In the genomic region with DNA sequence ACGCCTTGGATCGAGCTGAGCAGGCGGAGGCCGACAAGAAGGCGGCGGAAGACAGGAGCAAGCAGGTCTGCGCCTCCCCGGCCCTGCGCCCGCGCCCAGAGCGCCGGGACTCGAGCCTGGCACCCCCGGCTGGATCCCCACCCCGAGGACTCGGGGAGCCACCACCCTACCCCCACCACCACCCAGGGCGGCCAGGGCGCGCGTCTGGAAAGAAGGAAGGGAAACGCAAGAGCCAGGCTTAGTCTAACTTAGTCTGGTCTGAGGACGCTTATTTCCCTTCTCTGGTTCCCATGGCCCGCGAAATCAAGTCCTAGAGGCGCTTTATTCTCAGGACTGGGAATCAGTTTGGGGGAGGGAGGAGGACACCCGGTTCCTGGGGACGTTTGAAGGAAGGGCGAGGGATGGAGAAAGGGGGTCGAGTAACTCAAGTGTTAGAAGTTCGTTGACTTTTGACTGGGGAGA, we compare ENCODE assay signal across 8 cellular contexts. TPM values are rescaled to one million over a fixed set of nuclear protein-coding genes. Genes with fewer than 3 reads are reported as not detected.
DNase-seq lines count a peak whose midpoint lies in the region; ATAC-seq, FAIRE-seq and TF ChIP-seq lines count a peak whose summit lies in the region.

No MANE protein-coding gene starts in this region.

- intact Hi-C loops in activated CD4-positive, alpha-beta T cell treated with anti-CD3 and anti-CD28 coated beads for 36 hours (cut with DNase I, micrococcal nuclease): loop anchor here in 1 of 2 experiments (10.0 kb wide), 1 partner anchor 242 kb away; no protein-coding TSS in a partner anchor

- peaks cover 63% of the 10 kb centered on the region for H3K27me3 Mint-ChIP-seq in activated CD4-positive, alpha-beta T cell treated with anti-CD3 and anti-CD28 coated beads for 36 hours

- TF ChIP-seq RAD21 in liver (IDR thresholded peaks at IDR 0.05): no peak

- no peaks in the 10 kb centered on the region for H3K9me3 Mint-ChIP-seq in activated CD4-positive, alpha-beta T cell treated with anti-CD3 and anti-CD28 coated beads for 36 hours (ENCODE audit: low read depth)

- H3K27me3 ChIP-seq in bronchial epithelial cell (ENCODE audit: control insufficient read depth, insufficient read depth, low read length): no peaks in the 10 kb centered on the region
- H3K27me3 ChIP-seq in liver (ENCODE audit: control insufficient read depth in 4 of 4, insufficient read depth in 4 of 4, low read length in 3 of 4): peaks cover 0 to 5% (median 0%) of the 10 kb centered on the region in 4 donors
- H3K27me3 ChIP-seq in thymus (ENCODE audit: control insufficient read depth, insufficient read depth): peaks cover 78% of the 10 kb centered on the region

- H3K27ac ChIP-seq in liver (ENCODE audit: low read depth in 1 of 2, low read length in 2 of 2) (peak overlapping the region in 1 of 2 donors; percentile 48), thymus (ENCODE audit: low read depth) (no peak overlapping the region)

- FAIRE-seq in bronchial epithelial cell (lab: Jason Lieb, UNC): no peak

- H3K36me3 ChIP-seq in bronchial epithelial cell (ENCODE audit: control insufficient read depth, insufficient read depth, low read length) (peaks cover 1% of the 10 kb centered on the region), liver (ENCODE audit: control insufficient read depth in 4 of 4, insufficient read depth in 3 of 4, low read depth in 1 of 4, low read length in 3 of 4) (no peaks in the 10 kb centered on the region), thymus (ENCODE audit: control insufficient read depth, insufficient read depth) (no peaks in the 10 kb centered on the region)

- H3K4me3 Mint-ChIP-seq in activated CD4-positive, alpha-beta T cell treated with anti-CD3 and anti-CD28 coated beads for 36 hours: peak overlapping the region; percentile 50

- CTCF ChIA-PET in activated CD4-positive, alpha-beta T cell treated with anti-CD3 and anti-CD28 coated beads for 36 hours (lab: Charles Lee): no interaction called here

- no peak for TF ChIP-seq CTCF in bronchial epithelial cell (IDR thresholded peaks at IDR 0.05; ENCODE audit: insufficient read depth, low read length, severe bottlenecking)
- TF ChIP-seq CTCF in liver (IDR thresholded peaks at IDR 0.05; ENCODE audit: low read depth, low read length, missing input control): no peak

- H3K27ac Mint-ChIP-seq in activated CD4-positive, alpha-beta T cell treated with anti-CD3 and anti-CD28 coated beads for 36 hours: no peak overlapping the region

- no peaks in the 10 kb centered on the region for H3K36me3 Mint-ChIP-seq in activated CD4-positive, alpha-beta T cell treated with anti-CD3 and anti-CD28 coated beads for 36 hours (ENCODE audit: low read depth)

- POLR2A ChIA-PET in activated CD4-positive, alpha-beta T cell treated with anti-CD3 and anti-CD28 coated beads for 36 hours (lab: Charles Lee): no interaction called here

- H3K4me3 ChIP-seq in bronchial epithelial cell (ENCODE audit: low read depth, low read length): peak overlapping the region; percentile 79
- peak overlapping the region; percentile 14 to 69 (median 21) for H3K4me3 ChIP-seq in liver (ENCODE audit: low read depth in 1 of 3, low read length in 3 of 3)
- peak overlapping the region; percentile 29 for H3K4me3 ChIP-seq in thymus (ENCODE audit: low read length)

- H3K9ac ChIP-seq in liver (ENCODE audit: low read depth in 1 of 2, low read length in 2 of 2): peak overlapping the region in 1 of 2 donors; percentile 56

- ATAC-seq in activated CD4-positive, alpha-beta T cell treated with anti-CD3 and anti-CD28 coated beads for 36 hours: no peak

- DNase-seq in activated CD4-positive, alpha-beta T cell treated with anti-CD3 and anti-CD28 coated beads for 36 hours: no peak
- DNase-seq in activated CD4-positive, alpha-beta T cell treated with anti-CD3 and anti-CD28 coated beads for 1 hour: no peak
- no peak for DNase-seq in bronchial epithelial cell (ENCODE audit: low read depth)
- DNase-seq in DMS153 treated with DMSO at 0.1 percent for 48 hours (lab: John Stamatoyannopoulos, UW; ENCODE audit: unreplicated experiment): no peak
- DNase-seq in DMS79 treated with DMSO at 0.1 percent for 48 hours (lab: John Stamatoyannopoulos, UW): no peak
- DNase-seq in stimulated activated naive CD4-positive, alpha-beta T cell treated with Interleukin-2 at 50 U/mL for 16 hours (lab: John Stamatoyannopoulos, UW): no peak

- H3K4me1 ChIP-seq in liver (ENCODE audit: control insufficient read depth in 4 of 4, insufficient read depth in 4 of 4, low read length in 3 of 4) (peaks cover 3 to 23% (median 15%) of the 10 kb centered on the region in 4 donors), thymus (ENCODE audit: control insufficient read depth, insufficient read depth, low read length) (no peaks in the 10 kb centered on the region)

- H3K9me3 ChIP-seq in liver (ENCODE audit: control insufficient read depth in 4 of 4, low read length in 3 of 4) (no peaks in the 10 kb centered on the region), thymus (ENCODE audit: control insufficient read depth) (peaks cover 2% of the 10 kb centered on the region)

- under 1% methylated on average over 31 of the region's 31 CpGs for WGBS in liver
- under 1% methylated on average over 31 of the region's 31 CpGs for WGBS in thymus

- H3K4me1 Mint-ChIP-seq in activated CD4-positive, alpha-beta T cell treated with anti-CD3 and anti-CD28 coated beads for 36 hours: peaks cover 13% of the 10 kb centered on the region

TF ChIP-seq in liver, 16 proteins besides CTCF, POLR2A, EP300 and RAD21:
- no peak for TF ChIP-seq YY1 (IDR thresholded peaks at IDR 0.05)
- TF ChIP-seq JUND (IDR thresholded peaks at IDR 0.05): no peak
- no peak for TF ChIP-seq HNF4A (conservative IDR thresholded peaks at IDR 0.05)
- no peak for TF ChIP-seq ATF3 (IDR thresholded peaks at IDR 0.05)
- TF ChIP-seq FOXA1 (IDR thresholded peaks at IDR 0.05): no peak
- no peak for TF ChIP-seq GABPA (IDR thresholded peaks at IDR 0.05 in 1 of 2, conservative IDR thresholded peaks at IDR 0.05 in 1 of 2)
- TF ChIP-seq FOXA2 (IDR thresholded peaks at IDR 0.05): no peak
- TF ChIP-seq NR2F2 (IDR thresholded peaks at IDR 0.05): no peak
- TF ChIP-seq SP1 (IDR thresholded peaks at IDR 0.05): no peak
- TF ChIP-seq HNF4G (IDR thresholded peaks at IDR 0.05): no peak
- TF ChIP-seq RXRA (IDR thresholded peaks at IDR 0.05): no peak
- TF ChIP-seq ZBTB33 (IDR thresholded peaks at IDR 0.05): no peak
- no peak for TF ChIP-seq EGR1 (IDR thresholded peaks at IDR 0.05; ENCODE audit: low read depth in 2 of 2)
- TF ChIP-seq TAF1 (conservative IDR thresholded peaks at IDR 0.05): no peak

RNA-seq across cellular contexts. Expression of gene TPM1, which starts 0.4 kb away (rescaled TPM):
- total RNA-seq in activated CD4-positive, alpha-beta T cell treated with anti-CD3 and anti-CD28 coated beads for 36 hours: 1 to 10 TPM; 7.6 to 8.9 TPM
- total RNA-seq in bronchial epithelial cell (111 and 190 TPM in 2 replicates), liver (100 to 1,000 TPM in 1 of 2 donors, 10 to 100 TPM in 1; 64.7 to 101 TPM)
- polyA plus RNA-seq in liver (10 to 100 TPM; 69.6 to 73.3 TPM), thymus (145 TPM)

Comparison
In these comparisons a context has a peak if more than half of its experiments do, and no peak if none do; other contexts are left out.
1. H3K4me3 ChIP-seq: peak in every context shown above with its lines; median percentile 79 in bronchial epithelial cell; 29 in thymus; 21 in liver.
2. RNA of gene TPM1, which starts 0.4 kb away (total RNA-seq): 111 to 190 TPM in bronchial epithelial cell and 64.7 to 101 TPM in liver; 7.6 to 8.9 TPM in activated CD4-positive, alpha-beta T cell treated with anti-CD3 and anti-CD28 coated beads for 36 hours; every median in the first group is over 4 times any median in the second.